Comparison of ENCODE assay signal across 11 cellular contexts in genomic region chr19:33214621-33215020, GRCh38. TPM values are rescaled to one million over a fixed set of nuclear protein-coding genes. Genes with fewer than 3 reads are reported as not detected.
DNase-seq lines count a peak whose midpoint lies in the region; ATAC-seq lines count a peak whose summit lies in the region.
"Had no signal": no experiment of that assay in that cellular context is flagged by ENCODE, and none has a peak within 500 bp of the region (broad histone marks: within the 10 kb centered on the region; RNA-seq: fewer than 3 reads in every experiment).

No MANE protein-coding gene starts in this region.

- no peaks in the 10 kb centered on the region for H3K79me2 ChIP-seq in Karpas-422 (ENCODE audit: low read length)
- H3K79me2 ChIP-seq: parathyroid adenoma had no signal

- no peak overlapping the region for H3K9ac ChIP-seq in Karpas-422 (ENCODE audit: low read length)
- H3K9ac ChIP-seq: parathyroid adenoma had no signal

- H3K36me3 ChIP-seq in Karpas-422 (ENCODE audit: insufficient read depth, low read length) = no peaks in the 10 kb centered on the region

- no peak for ATAC-seq in GM21423 (IDR thresholded peaks at IDR 0.05; ENCODE audit: unreplicated experiment)
- ATAC-seq: stimulated activated naive B cell treated with anti-CD40 and anti-IgM and Interleukin-4, amounts not matched to agents 10 μg/mL and 1 μg/mL and 100 μg/mL, for 72 hours had no signal

- H3K27ac ChIP-seq in Karpas-422 (ENCODE audit: low read length) = no peak overlapping the region
- H3K27ac ChIP-seq: dorsolateral prefrontal cortex, parathyroid adenoma had no signal

- no peaks in the 10 kb centered on the region for H3K9me3 ChIP-seq in Karpas-422 (ENCODE audit: low read length)

- H3K4me2 ChIP-seq in Karpas-422 (ENCODE audit: low read depth, low read length, poor library complexity, severe bottlenecking) = no peak overlapping the region

- H3K4me1 ChIP-seq in Karpas-422 (ENCODE audit: low read length) = peaks cover 7% of the 10 kb centered on the region
- H3K4me1 ChIP-seq: parathyroid adenoma had no signal

- H3K27me3 ChIP-seq in Karpas-422 (ENCODE audit: low read length) = no peaks in the 10 kb centered on the region

- peak; percentile 57 for DNase-seq in AG20443 (ENCODE audit: low spot score)
- peak; percentile 9 for DNase-seq in HK-2 (ENCODE audit: unreplicated experiment)
- peak; percentile 45 for DNase-seq in SHP77 treated with DMSO at 0.1 percent for 48 hours (lab: John Stamatoyannopoulos, UW)
- DNase-seq in hepatic stellate cell (ENCODE audit: low spot score) = peak; percentile 75
- DNase-seq in NCI-H446 (lab: John Stamatoyannopoulos, UW) = no peak
- no peak for DNase-seq in Karpas-422
- DNase-seq in foreskin melanocyte = no peak
- DNase-seq: stimulated activated naive B cell treated with anti-CD40 and anti-IgM and Interleukin-4, amounts not matched to agents 10 μg/mL and 1 μg/mL and 100 μg/mL, for 72 hours had no signal

- no peaks in the 10 kb centered on the region for H4K20me1 ChIP-seq in Karpas-422 (ENCODE audit: insufficient read depth, low read depth, low read length)

- H3K9me2 ChIP-seq in Karpas-422 (replicated peaks; ENCODE audit: insufficient read depth, low read length) = no peaks in the 10 kb centered on the region

- no peak overlapping the region for H2AFZ ChIP-seq in Karpas-422 (ENCODE audit: low read length)
- H2AFZ ChIP-seq: parathyroid adenoma had no signal

- no peak overlapping the region for H3K4me3 ChIP-seq in Karpas-422 (ENCODE audit: low read length)
- H3K4me3 ChIP-seq: dorsolateral prefrontal cortex had no signal

RNA-seq across cellular contexts. Expression of gene SLC7A10, which starts 11.0 kb away (rescaled TPM):
- not detected in 2 replicates for total RNA-seq in Karpas-422 (2014; rRNA removed; shearing (Covaris generic); ENCODE audit: low replicate concordance)

RNA-seq across cellular contexts. Expression of gene LRP3, which starts 20.5 kb away (rescaled TPM):
- not detected in 2 replicates for total RNA-seq in Karpas-422 (2014; rRNA removed; shearing (Covaris generic); ENCODE audit: low replicate concordance)

Comparison
In these comparisons a context has a peak if more than half of its experiments do, and no peak if none do; other contexts are left out.
1. DNase-seq: peak in AG20443 (single experiment), HK-2 (single experiment), SHP77 treated with DMSO at 0.1 percent for 48 hours (single experiment) and hepatic stellate cell (single experiment); none in NCI-H446 (0 of 2), Karpas-422 (single experiment) and foreskin melanocyte (single experiment).